Comparison of ENCODE assay signal across 11 cellular contexts in the genomic region with DNA sequence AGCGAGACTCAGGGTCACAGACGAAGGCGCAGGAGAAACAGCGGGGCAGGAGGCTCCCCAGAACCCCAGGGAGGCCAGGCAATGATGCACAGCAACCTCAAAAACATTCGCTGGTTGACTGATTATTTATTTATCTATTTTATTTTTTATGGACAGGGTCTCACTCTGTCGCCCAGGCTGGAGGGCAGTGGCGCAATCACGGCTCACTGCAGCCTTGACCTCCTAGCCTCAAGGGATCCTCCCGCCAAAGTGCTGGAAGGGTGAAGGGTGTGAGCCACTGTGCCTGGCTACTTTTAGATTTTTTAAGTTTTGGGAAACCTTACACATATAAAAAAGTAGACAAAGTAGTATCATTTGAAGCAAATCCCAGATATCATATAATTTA.
DNase-seq lines count a peak whose midpoint lies in the region; ATAC-seq and TF ChIP-seq lines count a peak whose summit lies in the region.
"Had no signal": no experiment of that assay in that cellular context is flagged by ENCODE, and none has a peak within 500 bp of the region (broad histone marks: within the 10 kb centered on the region; RNA-seq: fewer than 3 reads in every experiment).

No MANE protein-coding gene starts in this region.

- peaks cover 28% of the 10 kb centered on the region for H3K36me3 Mint-ChIP-seq in osteocyte (ENCODE audit: unreplicated experiment)

- H3K27ac Mint-ChIP-seq in osteocyte (ENCODE audit: unreplicated experiment) = peak overlapping the region; percentile 87

- peak overlapping the region; percentile 83 to 90 (median 90) for H3K27ac ChIP-seq in esophagus muscularis mucosa (replicated peaks in 1 of 4)
- H3K27ac ChIP-seq in uterus = peak overlapping the region; percentile 60 to 62

- H3K4me1 Mint-ChIP-seq in osteocyte (ENCODE audit: unreplicated experiment) = peaks cover 34% of the 10 kb centered on the region

- H3K27me3 ChIP-seq in esophagus muscularis mucosa (no peaks in the 10 kb centered on the region), uterus (no peaks in the 10 kb centered on the region)

- no peak overlapping the region for H3K4me3 ChIP-seq in esophagus muscularis mucosa
- H3K4me3 ChIP-seq in uterus = no peak overlapping the region

- intact Hi-C loops in Right ventricle myocardium superior (cut with DNase I) (no loop called here), left cardiac atrium (cut with DNase I) (no loop called here), esophagus muscularis mucosa (cut with DNase I) (no loop called here), uterus (cut with DNase I; ENCODE audit: low total_unique reads) (no loop called here)

- H3K9me3 Mint-ChIP-seq in osteocyte (ENCODE audit: unreplicated experiment) = no peaks in the 10 kb centered on the region

- no peak overlapping the region for H3K4me3 Mint-ChIP-seq in osteocyte (ENCODE audit: unreplicated experiment)

- TF ChIP-seq CTCF in esophagus muscularis mucosa (IDR thresholded peaks at IDR 0.05) = no peak
- no peak for TF ChIP-seq CTCF in osteocyte (IDR thresholded peaks at IDR 0.05)
- TF ChIP-seq CTCF in uterus (IDR thresholded peaks at IDR 0.05) = no peak

- ATAC-seq in Right ventricle myocardium superior (ENCODE audit: poor library complexity) (peak; percentile 19), left cardiac atrium (no peak)

- TF ChIP-seq POLR2A in esophagus muscularis mucosa (IDR thresholded peaks at IDR 0.05; ENCODE audit: low read depth) (no peak), uterus (IDR thresholded peaks at IDR 0.05) (no peak)

- 73% methylated on average over 9 of the region's 9 CpGs for WGBS in esophagus muscularis mucosa

- peaks cover 47 to 75% (median 70%) of the 10 kb centered on the region in 4 donors for H3K4me1 ChIP-seq in esophagus muscularis mucosa
- H3K4me1 ChIP-seq in uterus = peaks cover 0 to 21% of the 10 kb centered on the region in 2 donors

- no peaks in the 10 kb centered on the region for H3K9me3 ChIP-seq in esophagus muscularis mucosa
- no peaks in the 10 kb centered on the region for H3K9me3 ChIP-seq in uterus

- TF ChIP-seq EP300 in esophagus muscularis mucosa (IDR thresholded peaks at IDR 0.05) = no peak

- no peaks in the 10 kb centered on the region for H3K27me3 Mint-ChIP-seq in osteocyte (ENCODE audit: unreplicated experiment)

- peaks cover 0 to 40% (median 26%) of the 10 kb centered on the region in 4 donors for H3K36me3 ChIP-seq in esophagus muscularis mucosa
- no peaks in the 10 kb centered on the region for H3K36me3 ChIP-seq in uterus

- DNase-seq in Right ventricle myocardium superior (no peak), left cardiac atrium (no peak), esophagus muscularis mucosa (ENCODE audit: extremely low spot score) (no peak), osteocyte (ENCODE audit: extremely low spot score, unreplicated experiment) (no peak), uterus (no peak), SW 1271 (lab: John Stamatoyannopoulos, UW) (no peak), NCI-H1436 treated with DMSO at 0.1 percent for 48 hours (lab: John Stamatoyannopoulos, UW) (no peak), HuH-7.5 (ENCODE audit: low spot score) (no peak)
- DNase-seq: islet precursor cell; stimulated activated CD4-positive, alpha-beta T cell treated with anti-CD3 and anti-CD28 coated beads, Interleukin-4, amount 100 ng/mL, for 4 hours; trophoblast cell had no signal
